21 cellular contexts compared by ENCODE assay signal in genomic region chr15:70587896-70588567, GRCh38.
DNase-seq lines count a peak whose midpoint lies in the region; ATAC-seq and TF ChIP-seq lines count a peak whose summit lies in the region.
"Had no signal": no experiment of that assay in that cellular context is flagged by ENCODE, and none has a peak within 500 bp of the region (broad histone marks: within the 10 kb centered on the region; RNA-seq: fewer than 3 reads in every experiment).

No MANE protein-coding gene starts in this region.

- peak overlapping the region; percentile 66 for H3K27ac ChIP-seq in HL-60 (replicated peaks)
- no peak overlapping the region for H3K27ac ChIP-seq in neural progenitor cell
- H3K27ac ChIP-seq: SK-N-MC had no signal

- H3K36me3 ChIP-seq in neural progenitor cell, result no peaks in the 10 kb centered on the region
- H3K36me3 ChIP-seq: MG63 had no signal

- peaks cover 6% of the 10 kb centered on the region for H3K4me1 ChIP-seq in neural progenitor cell

- no peaks in the 10 kb centered on the region for H4K20me1 ChIP-seq in neural progenitor cell (ENCODE audit: low read depth)

- peak overlapping the region; percentile 86 for H3K27ac Mint-ChIP-seq in neural progenitor cell
- H3K27ac Mint-ChIP-seq: CD8-positive, alpha-beta memory T cell; HFFc6 had no signal

- no peaks in the 10 kb centered on the region for H3K27me3 ChIP-seq in HL-60 (ENCODE audit: insufficient read depth, poor library complexity, severe bottlenecking)
- H3K27me3 ChIP-seq in neural progenitor cell, result peaks cover 12% of the 10 kb centered on the region
- H3K27me3 ChIP-seq: MG63 had no signal

- no peaks in the 10 kb centered on the region for H3K79me2 ChIP-seq in neural progenitor cell (ENCODE audit: low read depth)

- H3K4me3 Mint-ChIP-seq in neural progenitor cell, result peak overlapping the region; percentile 35
- H3K4me3 Mint-ChIP-seq: CD8-positive, alpha-beta memory T cell; HFFc6 had no signal

- H3K4me2 ChIP-seq in neural progenitor cell, result no peak overlapping the region

- no peak for ATAC-seq in GM18519 (IDR thresholded peaks at IDR 0.05; ENCODE audit: low FRiP score, unreplicated experiment)

- peaks cover 27% of the 10 kb centered on the region for H3K4me1 Mint-ChIP-seq in neural progenitor cell

- H3K9ac ChIP-seq in neural progenitor cell, result no peak overlapping the region

- peak; percentile 5 for DNase-seq in D341Med (ENCODE audit: low spot score)
- no peak for DNase-seq in HL-60 (ENCODE audit: low read depth in 1 of 2, low spot score in 1 of 2)
- peak; percentile 28 for DNase-seq in ecto neural progenitor cell (ENCODE audit: low spot score)
- DNase-seq in neural progenitor cell (ENCODE audit: low spot score), result no peak
- DNase-seq in HK-2 (ENCODE audit: unreplicated experiment), result no peak
- DNase-seq in SKM-1 treated with dmso at 0.1 percent for 144 hours (lab: John Stamatoyannopoulos, UW; ENCODE audit: unreplicated experiment), result no peak
- DNase-seq in NCI-H146 treated with DMSO at 0.1 percent for 48 hours (lab: John Stamatoyannopoulos, UW; ENCODE audit: unreplicated experiment), result no peak
- DNase-seq: C1 segment of cervical spinal cord; CD8-positive, alpha-beta memory T cell; DMS79; HFFc6; Karpas-422; MG63; NCI-H1105; NCI-H1694; NCI-H510A treated with DMSO at 0.1 percent for 48 hours; NCI-H774; OCI-M1; SHP77 had no signal

- H3K36me3 Mint-ChIP-seq in neural progenitor cell, result peaks cover 2% of the 10 kb centered on the region

- H3F3A ChIP-seq in neural progenitor cell (ENCODE audit: low read depth), result peaks cover 11% of the 10 kb centered on the region

- peaks cover 15% of the 10 kb centered on the region for H3K9me3 Mint-ChIP-seq in neural progenitor cell

- H2AFZ ChIP-seq in neural progenitor cell (replicated peaks), result no peak overlapping the region

- no peaks in the 10 kb centered on the region for H3K9me3 ChIP-seq in neural progenitor cell (ENCODE audit: low read depth)
- H3K9me3 ChIP-seq: MG63 had no signal

- H3K4me3 ChIP-seq in HL-60 (replicated peaks; ENCODE audit: insufficient read depth, low read length) (no peak overlapping the region), neural progenitor cell (no peak overlapping the region)
- H3K4me3 ChIP-seq: MG63, SK-N-MC had no signal

- no peak for TF ChIP-seq CTCF in HL-60 (IDR thresholded peaks at IDR 0.05; ENCODE audit: insufficient read depth, low read length)
- no peak for TF ChIP-seq CTCF in neural progenitor cell (IDR thresholded peaks at IDR 0.05)

- H3K27me3 Mint-ChIP-seq in neural progenitor cell (ENCODE audit: insufficient read depth, low read depth), result peaks cover 11% of the 10 kb centered on the region

Comparison
In these comparisons a context has a peak if more than half of its experiments do, and no peak if none do; other contexts are left out.
1. DNase-seq: peak in D341Med (single experiment) and ecto neural progenitor cell (single experiment); none in HL-60 (0 of 2), neural progenitor cell (single experiment), HK-2 (single experiment), SKM-1 treated with dmso at 0.1 percent for 144 hours (single experiment) and NCI-H146 treated with DMSO at 0.1 percent for 48 hours (single experiment).